ENCODE assay signal across 1 cellular context in the genomic region with DNA sequence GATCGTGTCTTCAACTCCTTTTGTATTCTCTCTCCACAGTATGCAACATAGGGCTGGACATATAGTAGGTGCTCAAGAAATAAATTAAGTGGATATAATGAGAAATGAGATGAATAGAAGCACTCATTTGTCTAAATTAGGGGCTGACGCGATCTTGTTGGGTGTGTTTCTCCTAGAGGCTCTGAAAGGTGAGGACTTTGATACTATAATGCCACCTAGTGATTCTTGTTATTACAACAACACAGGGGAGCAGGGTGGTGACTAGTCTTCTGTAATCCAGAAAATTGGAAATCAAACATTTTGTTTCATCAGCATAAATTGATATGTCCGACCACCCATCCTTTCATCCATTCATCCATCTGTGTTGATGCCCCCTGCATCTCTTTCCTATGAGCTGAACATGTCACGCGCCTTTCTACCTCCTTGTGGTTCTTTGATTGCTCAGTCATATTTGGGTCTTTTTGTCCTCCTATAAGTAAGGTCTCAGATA.
TF ChIP-seq lines count a peak whose summit lies in the region.

No MANE protein-coding gene starts in this region.

TF ChIP-seq in K562, 482 proteins besides CTCF, POLR2A, EP300 and RAD21 (continued from another document):
- TF ChIP-seq DEAF1 (CRISPR knock-in tag; IDR thresholded peaks at IDR 0.05) (peak; percentile 80), RCOR1 (IDR thresholded peaks at IDR 0.05; ENCODE audit: borderline replicate concordance in 1 of 2, low read depth in 2 of 2, low read length in 2 of 2) (0 out of 4 replicates have a peak, but pooled peaks of 1 of the 2 experiments have one; percentile 31), SRF (CRISPR knock-in tag; IDR thresholded peaks at IDR 0.05) (no peak), CC2D1A (IDR thresholded peaks at IDR 0.05) (0 out of 2 replicates have a peak, but pooled peaks have one; percentile 39), ZMIZ1 (IDR thresholded peaks at IDR 0.05; ENCODE audit: low read depth in 2 of 2, low read length in 2 of 2) (no peak), PML (IDR thresholded peaks at IDR 0.05; ENCODE audit: low read length) (no peak), BRD9 (IDR thresholded peaks at IDR 0.05; ENCODE audit: low read depth, partially characterized antibody) (peak; percentile 66), SMC3 (conservative IDR thresholded peaks at IDR 0.05; ENCODE audit: insufficient read depth, low read depth, low read length) (0 out of 2 replicates have a peak, but pooled peaks have one; percentile 26), MAFF (IDR thresholded peaks at IDR 0.05; ENCODE audit: low read length) (peak; percentile 76), MAFK (IDR thresholded peaks at IDR 0.05; ENCODE audit: low read length) (peak; percentile 63; the same call in 1 of the 2 replicates), ARID2 (IDR thresholded peaks at IDR 0.05) (peak; percentile 46; the same call in 1 of the 2 replicates), C11orf30 (IDR thresholded peaks at IDR 0.05; ENCODE audit: low read depth) (peak; percentile 92), MAFG (tag; conservative IDR thresholded peaks at IDR 0.05) (peak; percentile 89), ZNF316 (IDR thresholded peaks at IDR 0.05) (peak; percentile 98), LEF1 (IDR thresholded peaks at IDR 0.05) (no peak), HMBOX1 (IDR thresholded peaks at IDR 0.05) (peak; percentile 66), CBFA2T3 (IDR thresholded peaks at IDR 0.05) (no peak), MAZ (CRISPR knock-in tag; conservative IDR thresholded peaks at IDR 0.05 in 1 of 2, IDR thresholded peaks at IDR 0.05 in 1 of 2) (0 out of 4 replicates have a peak, but pooled peaks of 1 of the 2 experiments have one; percentile 31), ZNF311 (CRISPR knock-in tag; IDR thresholded peaks at IDR 0.05) (no peak), TEAD2 (tag; IDR thresholded peaks at IDR 0.05) (no peak), KAT8 (IDR thresholded peaks at IDR 0.05; ENCODE audit: low read depth) (no peak), MEF2A (IDR thresholded peaks at IDR 0.05; ENCODE audit: control insufficient read depth, low read depth, low read length) (peak; percentile 78; the same call in 1 of the 2 replicates)
- TF ChIP-seq, protein P1, sequence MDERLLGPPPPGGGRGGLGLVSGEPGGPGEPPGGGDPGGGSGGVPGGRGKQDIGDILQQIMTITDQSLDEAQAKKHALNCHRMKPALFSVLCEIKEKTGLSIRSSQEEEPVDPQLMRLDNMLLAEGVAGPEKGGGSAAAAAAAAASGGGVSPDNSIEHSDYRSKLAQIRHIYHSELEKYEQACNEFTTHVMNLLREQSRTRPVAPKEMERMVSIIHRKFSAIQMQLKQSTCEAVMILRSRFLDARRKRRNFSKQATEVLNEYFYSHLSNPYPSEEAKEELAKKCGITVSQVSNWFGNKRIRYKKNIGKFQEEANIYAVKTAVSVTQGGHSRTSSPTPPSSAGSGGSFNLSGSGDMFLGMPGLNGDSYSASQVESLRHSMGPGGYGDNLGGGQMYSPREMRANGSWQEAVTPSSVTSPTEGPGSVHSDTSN (CRISPR knock-in tag; IDR thresholded peaks at IDR 0.05; ENCODE audit: low read depth): no peak
- TF ChIP-seq, protein P1 (tag; conservative IDR thresholded peaks at IDR 0.05; ENCODE audit: low read depth): 0 out of 2 replicates have a peak, but pooled peaks have one; percentile 15
- TF ChIP-seq, protein P2, sequence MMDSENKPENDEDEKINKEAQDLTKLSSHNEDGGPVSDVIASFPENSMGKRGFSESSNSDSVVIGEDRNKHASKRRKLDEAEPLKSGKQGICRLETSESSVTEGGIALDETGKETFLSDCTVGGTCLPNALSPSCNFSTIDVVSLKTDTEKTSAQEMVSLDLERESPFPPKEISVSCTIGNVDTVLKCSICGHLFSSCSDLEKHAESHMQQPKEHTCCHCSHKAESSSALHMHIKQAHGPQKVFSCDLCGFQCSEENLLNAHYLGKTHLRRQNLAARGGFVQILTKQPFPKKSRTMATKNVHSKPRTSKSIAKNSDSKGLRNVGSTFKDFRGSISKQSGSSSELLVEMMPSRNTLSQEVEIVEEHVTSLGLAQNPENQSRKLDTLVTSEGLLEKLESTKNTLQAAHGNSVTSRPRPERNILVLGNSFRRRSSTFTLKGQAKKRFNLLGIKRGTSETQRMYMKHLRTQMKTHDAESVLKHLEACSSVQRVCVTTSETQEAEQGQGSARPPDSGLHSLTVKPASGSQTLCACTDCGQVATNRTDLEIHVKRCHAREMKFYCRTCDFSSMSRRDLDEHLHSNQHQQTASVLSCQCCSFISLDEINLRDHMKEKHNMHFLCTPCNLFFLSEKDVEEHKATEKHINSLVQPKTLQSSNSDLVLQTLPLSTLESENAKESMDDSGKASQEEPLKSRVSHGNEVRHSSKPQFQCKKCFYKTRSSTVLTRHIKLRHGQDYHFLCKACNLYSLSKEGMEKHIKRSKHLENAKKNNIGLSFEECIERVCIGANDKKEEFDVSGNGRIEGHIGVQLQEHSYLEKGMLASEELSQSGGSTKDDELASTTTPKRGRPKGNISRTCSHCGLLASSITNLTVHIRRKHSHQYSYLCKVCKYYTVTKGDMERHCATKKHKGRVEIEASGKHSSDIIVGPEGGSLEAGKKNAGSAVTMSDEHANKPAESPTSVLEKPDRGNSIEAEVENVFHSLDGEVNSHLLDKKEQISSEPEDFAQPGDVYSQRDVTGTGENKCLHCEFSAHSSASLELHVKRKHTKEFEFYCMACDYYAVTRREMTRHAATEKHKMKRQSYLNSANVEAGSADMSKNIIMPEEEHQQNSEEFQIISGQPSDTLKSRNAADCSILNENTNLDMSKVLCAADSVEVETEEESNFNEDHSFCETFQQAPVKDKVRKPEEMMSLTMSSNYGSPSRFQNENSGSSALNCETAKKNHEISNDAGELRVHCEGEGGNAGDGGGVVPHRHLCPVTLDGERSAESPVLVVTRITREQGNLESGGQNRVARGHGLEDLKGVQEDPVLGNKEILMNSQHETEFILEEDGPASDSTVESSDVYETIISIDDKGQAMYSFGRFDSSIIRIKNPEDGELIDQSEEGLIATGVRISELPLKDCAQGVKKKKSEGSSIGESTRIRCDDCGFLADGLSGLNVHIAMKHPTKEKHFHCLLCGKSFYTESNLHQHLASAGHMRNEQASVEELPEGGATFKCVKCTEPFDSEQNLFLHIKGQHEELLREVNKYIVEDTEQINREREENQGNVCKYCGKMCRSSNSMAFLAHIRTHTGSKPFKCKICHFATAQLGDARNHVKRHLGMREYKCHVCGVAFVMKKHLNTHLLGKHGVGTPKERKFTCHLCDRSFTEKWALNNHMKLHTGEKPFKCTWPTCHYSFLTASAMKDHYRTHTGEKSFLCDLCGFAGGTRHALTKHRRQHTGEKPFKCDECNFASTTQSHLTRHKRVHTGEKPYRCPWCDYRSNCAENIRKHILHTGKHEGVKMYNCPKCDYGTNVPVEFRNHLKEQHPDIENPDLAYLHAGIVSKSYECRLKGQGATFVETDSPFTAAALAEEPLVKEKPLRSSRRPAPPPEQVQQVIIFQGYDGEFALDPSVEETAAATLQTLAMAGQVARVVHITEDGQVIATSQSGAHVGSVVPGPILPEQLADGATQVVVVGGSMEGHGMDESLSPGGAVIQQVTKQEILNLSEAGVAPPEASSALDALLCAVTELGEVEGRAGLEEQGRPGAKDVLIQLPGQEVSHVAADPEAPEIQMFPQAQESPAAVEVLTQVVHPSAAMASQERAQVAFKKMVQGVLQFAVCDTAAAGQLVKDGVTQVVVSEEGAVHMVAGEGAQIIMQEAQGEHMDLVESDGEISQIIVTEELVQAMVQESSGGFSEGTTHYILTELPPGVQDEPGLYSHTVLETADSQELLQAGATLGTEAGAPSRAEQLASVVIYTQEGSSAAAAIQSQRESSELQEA (IDR thresholded peaks at IDR 0.05; ENCODE audit: low read depth): no peak
